In the genomic region with DNA sequence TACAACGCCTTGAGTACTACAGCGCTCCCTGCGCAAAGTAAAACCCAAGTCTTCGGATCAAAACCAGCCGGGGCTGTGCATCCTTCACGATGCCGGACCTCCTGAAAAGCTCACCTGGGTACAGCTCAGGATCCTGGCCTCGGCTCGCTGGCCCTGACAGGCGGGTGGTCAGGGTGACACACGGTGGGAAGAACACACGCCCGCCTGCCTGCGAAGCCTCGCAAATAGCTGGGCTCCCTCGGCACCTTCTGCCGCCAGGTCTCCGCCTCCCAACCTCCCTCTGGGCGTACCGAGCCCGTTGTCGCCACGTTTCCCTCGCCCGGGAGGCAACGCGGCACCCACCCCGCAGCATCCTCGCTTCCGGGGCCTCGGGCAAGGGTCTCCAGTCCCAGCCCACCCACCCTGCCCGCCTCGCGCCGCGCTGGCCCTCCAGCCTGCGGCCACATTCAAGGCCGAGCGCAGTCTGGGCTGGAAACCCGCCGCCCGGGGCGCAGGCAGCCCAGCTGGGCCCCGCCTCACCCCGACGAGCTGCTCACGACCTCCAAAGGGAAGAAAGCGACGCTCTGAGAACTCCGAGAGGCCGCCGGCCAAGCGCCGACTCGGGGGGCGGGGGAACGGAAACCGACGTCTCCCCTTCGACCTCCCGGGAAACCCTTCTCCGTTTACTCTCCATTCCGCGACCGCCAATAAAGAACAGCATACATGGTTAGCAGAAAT, we compare ENCODE assay signal across 1 cellular context.
TF ChIP-seq lines count a peak whose summit lies in the region.

No MANE protein-coding gene starts in this region.

TF ChIP-seq in GM23338, 12 proteins besides CTCF, POLR2A, EP300 and RAD21 (continued from another document):
- TF ChIP-seq ZNF462 (CRISPR knock-in tag; IDR thresholded peaks at IDR 0.05) (no peak), STAT1 (IDR thresholded peaks at IDR 0.05; ENCODE audit: unreplicated experiment) (no peak), ZNF331 (CRISPR knock-in tag; IDR thresholded peaks at IDR 0.05; ENCODE audit: low read depth) (no peak)
